ENCODE assay signal across 26 cellular contexts in the genomic region with DNA sequence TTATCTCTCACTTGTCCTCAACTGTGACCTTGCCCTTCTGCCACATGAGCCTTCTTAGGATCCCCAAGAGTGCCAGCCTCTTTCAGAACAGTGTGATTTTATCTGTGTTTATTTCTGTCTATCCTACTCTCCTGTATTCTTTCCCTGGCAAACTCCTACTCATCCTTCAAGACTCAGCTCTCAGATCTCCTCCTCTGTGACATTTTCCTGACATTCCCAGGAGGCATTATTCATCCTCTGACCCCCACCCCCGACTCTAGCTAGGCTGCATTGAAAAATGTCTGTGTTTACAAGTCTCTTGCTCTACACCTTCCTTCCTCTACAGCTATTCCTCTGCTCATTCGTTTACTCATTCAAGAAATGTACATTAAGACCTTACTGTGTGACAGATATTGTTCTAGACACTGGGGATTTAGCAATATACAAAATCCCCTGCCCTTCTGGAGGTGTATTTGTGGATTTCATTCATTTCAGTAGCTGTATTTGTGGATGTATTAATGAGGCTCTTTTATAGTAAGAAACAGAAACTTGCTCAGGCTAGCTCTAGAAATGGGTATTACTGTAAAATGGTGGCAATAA.
DNase-seq lines count a peak whose midpoint lies in the region; ATAC-seq and TF ChIP-seq lines count a peak whose summit lies in the region.
"Had no signal": no experiment of that assay in that cellular context is flagged by ENCODE, and none has a peak within 500 bp of the region (broad histone marks: within the 10 kb centered on the region; RNA-seq: fewer than 3 reads in every experiment).

No MANE protein-coding gene starts in this region.

- H3K27ac ChIP-seq in endodermal cell (ENCODE audit: low read depth, low read length): peak overlapping the region; percentile 96
- peak overlapping the region; percentile 77 for H3K27ac ChIP-seq in parathyroid adenoma
- peak overlapping the region; percentile 94 for H3K27ac ChIP-seq in upper lobe of right lung
- H3K27ac ChIP-seq: KMS-11 had no signal

- no peaks in the 10 kb centered on the region for H3K36me3 Mint-ChIP-seq in activated CD4-positive, alpha-beta T cell treated with anti-CD3 and anti-CD28 coated beads for 36 hours (ENCODE audit: low read depth)
- no peaks in the 10 kb centered on the region for H3K36me3 Mint-ChIP-seq in endodermal cell (ENCODE audit: low read depth)
- H3K36me3 Mint-ChIP-seq: immature natural killer cell had no signal

- no peak for DNase-seq in activated CD4-positive, alpha-beta T cell treated with anti-CD3 and anti-CD28 coated beads for 36 hours
- DNase-seq in activated CD4-positive, alpha-beta T cell treated with anti-CD3 and anti-CD28 coated beads for 1 hour: no peak
- DNase-seq in endodermal cell (no peak), upper lobe of right lung (no peak), medulla oblongata (ENCODE audit: extremely low spot score) (no peak), Kasumi-1 (lab: John Stamatoyannopoulos, UW) (no peak), NCI-H1048 (lab: John Stamatoyannopoulos, UW) (no peak)
- DNase-seq: activated CD8-positive, alpha-beta T cell treated with anti-CD3 and anti-CD28 coated beads, Interleukin-2, amount 10 ng/mL, durations not matched to agents 7 days and 5 days; activated naive CD4-positive, alpha-beta T cell treated with anti-CD3 and anti-CD28 coated beads for 36 hours; activated T-cell treated with anti-CD3 and anti-CD28 coated beads, Interleukin-2, amount 50 U/mL, for 24 hours; amniotic stem cell; GF-D8; immature natural killer cell; left ventricle myocardium superior; NCI-H1092 treated with DMSO at 0.1 percent for 48 hours; NCI-H1930; NCI-H2227 treated with DMSO at 0.1 percent for 48 hours; NCI-H82; stimulated activated CD4-positive, alpha-beta T cell treated with anti-CD3 and anti-CD28 coated beads, Interleukin-12 subunit alpha, Interleukin-12 subunit beta, amount 100 ng/mL, for 4 hours; stimulated activated CD4-positive, alpha-beta T cell treated with anti-CD3 and anti-CD28 coated beads, Interleukin-4, amount 100 ng/mL, for 4 hours; T1000 had no signal

- H3K79me2 ChIP-seq in parathyroid adenoma: no peaks in the 10 kb centered on the region

- no peak overlapping the region for H3K27ac Mint-ChIP-seq in activated CD4-positive, alpha-beta T cell treated with anti-CD3 and anti-CD28 coated beads for 36 hours
- no peak overlapping the region for H3K27ac Mint-ChIP-seq in endodermal cell
- H3K27ac Mint-ChIP-seq: activated CD8-positive, alpha-beta T cell treated with anti-CD3 and anti-CD28 coated beads, Interleukin-2, amount 10 ng/mL, durations not matched to agents 7 days and 5 days; activated naive CD4-positive, alpha-beta T cell treated with anti-CD3 and anti-CD28 coated beads for 36 hours; activated T-cell treated with anti-CD3 and anti-CD28 coated beads, Interleukin-2, amount 50 U/mL, for 24 hours; B cell; immature natural killer cell had no signal

- H3K4me2 ChIP-seq in parathyroid adenoma (ENCODE audit: low read length): peak overlapping the region; percentile 84
- H3K4me2 ChIP-seq: KMS-11 had no signal

- peaks cover 3% of the 10 kb centered on the region for H3K9me3 Mint-ChIP-seq in activated CD4-positive, alpha-beta T cell treated with anti-CD3 and anti-CD28 coated beads for 36 hours (ENCODE audit: low read depth)
- H3K9me3 Mint-ChIP-seq in endodermal cell: peaks cover 19% of the 10 kb centered on the region
- H3K9me3 Mint-ChIP-seq: immature natural killer cell had no signal

- TF ChIP-seq CTCF in endodermal cell (conservative IDR thresholded peaks at IDR 0.05) (no peak), parathyroid adenoma (IDR thresholded peaks at IDR 0.05) (no peak), upper lobe of right lung (IDR thresholded peaks at IDR 0.05) (no peak)

- H3K36me3 ChIP-seq in endodermal cell (ENCODE audit: control insufficient read depth, insufficient read depth, low read length): no peaks in the 10 kb centered on the region
- H3K36me3 ChIP-seq in parathyroid adenoma (ENCODE audit: control insufficient read depth, insufficient read depth, low read length): no peaks in the 10 kb centered on the region
- no peaks in the 10 kb centered on the region for H3K36me3 ChIP-seq in upper lobe of right lung
- H3K36me3 ChIP-seq: HAP-1 had no signal

- intact Hi-C loops in activated CD4-positive, alpha-beta T cell treated with anti-CD3 and anti-CD28 coated beads for 36 hours (cut with DNase I, micrococcal nuclease): loop anchor here in 1 of 2 experiments (5.0 kb wide), 1 partner anchor 710 kb away; no protein-coding TSS in a partner anchor
- intact Hi-C loops in upper lobe of right lung (cut with DNase I): loop anchor here (10.0 kb wide), 1 partner anchor 98 kb away; no protein-coding TSS in a partner anchor

- CTCF ChIA-PET in activated CD4-positive, alpha-beta T cell treated with anti-CD3 and anti-CD28 coated beads for 36 hours (lab: Charles Lee): interaction anchor here (0.6 to 1.7 kb wide), 4 partner anchors 67 to 1187 kb away, joined by 3 to 5 read pairs (median 4); no protein-coding TSS in a partner anchor

- H3K9me3 ChIP-seq in endodermal cell (ENCODE audit: control insufficient read depth, low read length) (peaks cover 8% of the 10 kb centered on the region), parathyroid adenoma (ENCODE audit: control insufficient read depth, low read length) (no peaks in the 10 kb centered on the region), upper lobe of right lung (no peaks in the 10 kb centered on the region)
- H3K9me3 ChIP-seq: HAP-1 had no signal

- POLR2A ChIA-PET in activated CD4-positive, alpha-beta T cell treated with anti-CD3 and anti-CD28 coated beads for 36 hours (lab: Charles Lee): interaction anchor here (0.8 kb wide), 1 partner anchor 18 kb away, joined by 3 read pairs; no protein-coding TSS in a partner anchor

- H2AFZ ChIP-seq in parathyroid adenoma: peak overlapping the region; percentile 63

- H3K4me3 ChIP-seq in endodermal cell (ENCODE audit: low read length) (no peak overlapping the region), parathyroid adenoma (ENCODE audit: low read depth, low read length) (no peak overlapping the region), upper lobe of right lung (no peak overlapping the region)
- H3K4me3 ChIP-seq: HAP-1 had no signal

- no peaks in the 10 kb centered on the region for H3K4me1 ChIP-seq in endodermal cell (ENCODE audit: control insufficient read depth, insufficient read depth, low read length)
- peaks cover 29% of the 10 kb centered on the region for H3K4me1 ChIP-seq in parathyroid adenoma
- H3K4me1 ChIP-seq in upper lobe of right lung: peaks cover 29% of the 10 kb centered on the region

- peaks cover 37% of the 10 kb centered on the region for H3K27me3 ChIP-seq in endodermal cell (ENCODE audit: control insufficient read depth, insufficient read depth, low read length, poor library complexity, severe bottlenecking)
- H3K27me3 ChIP-seq in parathyroid adenoma (ENCODE audit: control insufficient read depth, insufficient read depth, low read length): no peaks in the 10 kb centered on the region
- H3K27me3 ChIP-seq in upper lobe of right lung: no peaks in the 10 kb centered on the region

- H3K4me3 Mint-ChIP-seq in activated CD4-positive, alpha-beta T cell treated with anti-CD3 and anti-CD28 coated beads for 36 hours: no peak overlapping the region
- H3K4me3 Mint-ChIP-seq in endodermal cell: no peak overlapping the region
- H3K4me3 Mint-ChIP-seq: activated CD8-positive, alpha-beta T cell treated with anti-CD3 and anti-CD28 coated beads, Interleukin-2, amount 10 ng/mL, durations not matched to agents 7 days and 5 days; activated naive CD4-positive, alpha-beta T cell treated with anti-CD3 and anti-CD28 coated beads for 36 hours; activated T-cell treated with anti-CD3 and anti-CD28 coated beads, Interleukin-2, amount 50 U/mL, for 24 hours; B cell; immature natural killer cell had no signal

- 60 to 68% methylated on average over 1 to 2 of the region's 2 CpGs for WGBS in endodermal cell (ENCODE audit: insufficient coverage in 1 of 2, insufficient read length in 1 of 2), 2 experiments

- peaks cover 9% of the 10 kb centered on the region for H3K27me3 Mint-ChIP-seq in activated CD4-positive, alpha-beta T cell treated with anti-CD3 and anti-CD28 coated beads for 36 hours
- H3K27me3 Mint-ChIP-seq in endodermal cell (ENCODE audit: insufficient read depth): peaks cover 25% of the 10 kb centered on the region

- H3K4me1 Mint-ChIP-seq in activated CD4-positive, alpha-beta T cell treated with anti-CD3 and anti-CD28 coated beads for 36 hours: peaks cover 5% of the 10 kb centered on the region
- H3K4me1 Mint-ChIP-seq in endodermal cell: peaks cover 2% of the 10 kb centered on the region

- peak; percentile 15 for ATAC-seq in activated CD4-positive, alpha-beta T cell treated with anti-CD3 and anti-CD28 coated beads for 36 hours
- no peak for ATAC-seq in upper lobe of right lung
- ATAC-seq: activated CD8-positive, alpha-beta T cell treated with anti-CD3 and anti-CD28 coated beads, Interleukin-2, amount 10 ng/mL, durations not matched to agents 7 days and 5 days; left ventricle myocardium superior; Right ventricle myocardium inferior had no signal

- H3K9ac ChIP-seq in endodermal cell (ENCODE audit: extremely low read depth, low read length, poor library complexity, severe bottlenecking) (no peak overlapping the region), parathyroid adenoma (no peak overlapping the region)
- H3K9ac ChIP-seq: KMS-11 had no signal
